In the genomic region with DNA sequence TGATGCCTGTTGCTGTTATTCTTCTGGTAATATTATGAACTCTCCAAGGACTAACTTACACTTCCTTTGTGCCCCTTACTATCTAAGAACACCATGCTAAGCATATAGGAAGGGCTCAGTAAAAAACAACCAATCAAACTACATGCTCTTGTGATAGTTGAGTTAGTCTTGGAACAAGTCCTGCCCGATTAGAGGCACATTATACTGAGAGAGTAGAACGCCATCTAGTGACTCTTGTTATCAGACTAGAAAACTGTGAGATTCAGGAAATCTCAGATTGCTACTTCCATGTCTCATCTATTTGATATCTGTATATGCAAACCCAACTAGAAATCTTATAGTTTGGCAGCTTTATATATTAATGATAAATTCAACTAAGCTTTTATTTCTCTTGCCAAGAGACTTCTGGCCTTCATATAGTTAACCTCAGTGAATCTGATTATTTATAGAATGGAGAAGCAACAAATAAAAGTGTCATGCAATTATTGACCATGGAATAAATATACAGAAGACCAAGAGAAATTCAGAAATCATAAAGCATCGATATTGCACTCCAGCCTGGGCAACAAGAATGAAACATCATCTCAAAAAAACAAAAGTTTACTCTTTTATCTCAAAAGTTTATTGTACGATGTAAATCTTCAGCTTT, we compare ENCODE assay signal across 9 cellular contexts. TPM values are rescaled to one million over a fixed set of nuclear protein-coding genes. Genes with fewer than 3 reads are reported as not detected.
DNase-seq lines count a peak whose midpoint lies in the region; ATAC-seq and TF ChIP-seq lines count a peak whose summit lies in the region.
"Had no signal": no experiment of that assay in that cellular context is flagged by ENCODE, and none has a peak within 500 bp of the region (broad histone marks: within the 10 kb centered on the region; RNA-seq: fewer than 3 reads in every experiment).

No MANE protein-coding gene starts in this region.

- no peaks in the 10 kb centered on the region for H3K9me3 Mint-ChIP-seq in HFFc6
- no peaks in the 10 kb centered on the region for H3K9me3 Mint-ChIP-seq in stimulated activated naive CD8-positive, alpha-beta T cell treated with anti-CD3 and anti-CD28 coated beads, Interleukin-15, amount 100 ng/mL, for 72 hours
- H3K9me3 Mint-ChIP-seq: IgD-negative memory B cell had no signal

- ATAC-seq in stimulated activated naive CD8-positive, alpha-beta T cell treated with anti-CD3 and anti-CD28 coated beads, Interleukin-15, amount 100 ng/mL, for 72 hours, result peak; percentile 91

- H3K27ac Mint-ChIP-seq in HFFc6, result no peak overlapping the region
- peak overlapping the region in 1 of 2 donors; percentile 37 for H3K27ac Mint-ChIP-seq in stimulated activated naive CD8-positive, alpha-beta T cell treated with anti-CD3 and anti-CD28 coated beads, Interleukin-15, amount 100 ng/mL, for 72 hours
- H3K27ac Mint-ChIP-seq: IgD-negative memory B cell had no signal

- peak; percentile 79 for DNase-seq in COLO829 (ENCODE audit: low spot score)
- DNase-seq in HFFc6, result peak; percentile 78
- peak; percentile 70 to 81 for DNase-seq in NCI-H526 (lab: John Stamatoyannopoulos, UW)
- DNase-seq in astrocyte of the hippocampus (ENCODE audit: low read depth, low spot score), result peak; percentile 76
- peak; percentile 47 for DNase-seq in iPS DF 19.7 (ENCODE audit: low read depth, low spot score)
- DNase-seq in stimulated activated naive CD8-positive, alpha-beta T cell treated with anti-CD3 and anti-CD28 coated beads, Interleukin-15, amount 100 ng/mL, for 72 hours, result no peak
- no peak for DNase-seq in effector CD4-positive, alpha-beta T cell
- no peak for DNase-seq in activated CD4-positive, alpha-beta T cell treated with anti-CD3 and anti-CD28 coated beads, Interleukin-2, amount 50 U/mL, for 48 hours

- H3K27me3 Mint-ChIP-seq in HFFc6 (ENCODE audit: insufficient read depth), result peaks cover 14% of the 10 kb centered on the region
- H3K27me3 Mint-ChIP-seq in stimulated activated naive CD8-positive, alpha-beta T cell treated with anti-CD3 and anti-CD28 coated beads, Interleukin-15, amount 100 ng/mL, for 72 hours, result no peaks in the 10 kb centered on the region

- H3K4me1 Mint-ChIP-seq in HFFc6 (ENCODE audit: low read depth), result peaks cover 11% of the 10 kb centered on the region
- H3K4me1 Mint-ChIP-seq in stimulated activated naive CD8-positive, alpha-beta T cell treated with anti-CD3 and anti-CD28 coated beads, Interleukin-15, amount 100 ng/mL, for 72 hours, result peaks cover 8% of the 10 kb centered on the region

- H3K36me3 Mint-ChIP-seq in HFFc6 (ENCODE audit: low read depth), result no peaks in the 10 kb centered on the region

- peak; percentile 80 for TF ChIP-seq CTCF in HFFc6 (IDR thresholded peaks at IDR 0.05)

- H3K4me3 Mint-ChIP-seq in HFFc6, result no peak overlapping the region
- no peak overlapping the region for H3K4me3 Mint-ChIP-seq in stimulated activated naive CD8-positive, alpha-beta T cell treated with anti-CD3 and anti-CD28 coated beads, Interleukin-15, amount 100 ng/mL, for 72 hours
- H3K4me3 Mint-ChIP-seq: IgD-negative memory B cell had no signal

RNA-seq across cellular contexts. Expression of a gene that starts 7.8 kb away (rescaled TPM):
- 100 to 1,000 TPM; 118 to 149 (median 134) TPM for total RNA-seq in HFFc6 (2021; fragmentation: NEBNext Ultra II Directional; extraction: Animal tissue kit (Norgen Biotek cat#: 25700))

Comparison
In these comparisons a context has a peak if more than half of its experiments do, and no peak if none do; other contexts are left out.
1. DNase-seq: peak in COLO829 (single experiment), HFFc6 (single experiment), NCI-H526 (2 of 2), astrocyte of the hippocampus (single experiment) and iPS DF 19.7 (single experiment); none in stimulated activated naive CD8-positive, alpha-beta T cell treated with anti-CD3 and anti-CD28 coated beads, Interleukin-15, amount 100 ng/mL, for 72 hours (0 of 2), effector CD4-positive, alpha-beta T cell (single experiment) and activated CD4-positive, alpha-beta T cell treated with anti-CD3 and anti-CD28 coated beads, Interleukin-2, amount 50 U/mL, for 48 hours (0 of 2).